18 cellular contexts compared by ENCODE assay signal in the genomic region with DNA sequence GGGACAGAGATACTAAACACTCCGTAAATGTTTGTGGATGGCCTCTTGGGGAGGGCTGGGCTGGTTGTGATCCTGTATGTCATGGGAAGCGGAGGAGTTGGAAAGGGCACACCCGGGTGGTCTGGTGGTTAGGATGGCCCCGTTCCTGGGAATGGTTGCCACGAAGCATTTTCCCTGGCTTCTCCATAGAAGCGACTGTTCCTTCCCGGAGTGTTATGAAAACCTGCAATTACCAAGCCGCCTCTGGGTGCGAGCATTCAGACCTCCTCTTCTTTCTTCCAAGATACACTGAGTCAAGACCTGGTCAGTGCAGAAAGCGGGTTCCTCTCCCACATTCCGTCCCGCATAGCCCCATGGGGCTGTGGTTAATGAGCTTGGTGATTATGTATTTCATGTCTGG.
DNase-seq lines count a peak whose midpoint lies in the region; FAIRE-seq and TF ChIP-seq lines count a peak whose summit lies in the region.
"Had no signal": no experiment of that assay in that cellular context is flagged by ENCODE, and none has a peak within 500 bp of the region (broad histone marks: within the 10 kb centered on the region; RNA-seq: fewer than 3 reads in every experiment).

No MANE protein-coding gene starts in this region.

- H3K9me3 ChIP-seq in endodermal cell (ENCODE audit: control insufficient read depth, low read length) (no peaks in the 10 kb centered on the region), osteoblast (ENCODE audit: low read depth, low read length) (no peaks in the 10 kb centered on the region), small intestine (ENCODE audit: control insufficient read depth, low read depth) (no peaks in the 10 kb centered on the region)
- H3K9me3 ChIP-seq: A549, BE2C had no signal

- H3K36me3 ChIP-seq in endodermal cell (ENCODE audit: control insufficient read depth, insufficient read depth, low read length), result no peaks in the 10 kb centered on the region
- H3K36me3 ChIP-seq in osteoblast (ENCODE audit: insufficient read depth, low read length), result no peaks in the 10 kb centered on the region
- no peaks in the 10 kb centered on the region for H3K36me3 ChIP-seq in small intestine (ENCODE audit: control insufficient read depth in 2 of 2, insufficient read depth in 2 of 2, low read length in 2 of 2)
- H3K36me3 ChIP-seq: BE2C had no signal

- H3K27me3 Mint-ChIP-seq in endodermal cell (ENCODE audit: insufficient read depth) (no peaks in the 10 kb centered on the region), glutamatergic neuron (ENCODE audit: unreplicated experiment) (peaks cover 16% of the 10 kb centered on the region)

- 91 to 100% methylated on average over 6 to 12 of the region's 12 CpGs for WGBS in endodermal cell (ENCODE audit: insufficient coverage in 1 of 2, insufficient read length in 1 of 2), 2 experiments
- WGBS in small intestine, 3 donors, result 89 to 96% (median 91%) methylated on average over 12 of the region's 12 CpGs

- peaks cover 21% of the 10 kb centered on the region for H3K4me1 Mint-ChIP-seq in endodermal cell
- peaks cover 28% of the 10 kb centered on the region for H3K4me1 Mint-ChIP-seq in glutamatergic neuron (ENCODE audit: low read depth, unreplicated experiment)

- TF ChIP-seq CTCF in RWPE1 (conservative IDR thresholded peaks at IDR 0.05; ENCODE audit: low read depth) (no peak), endodermal cell (conservative IDR thresholded peaks at IDR 0.05) (no peak), osteoblast (IDR thresholded peaks at IDR 0.05; ENCODE audit: extremely low read depth, low read depth, low read length) (no peak), glutamatergic neuron (IDR thresholded peaks at IDR 0.05; ENCODE audit: partially characterized antibody, unreplicated experiment) (no peak)

- peaks cover 4% of the 10 kb centered on the region for H4K20me1 ChIP-seq in osteoblast (ENCODE audit: insufficient read depth, low read length)

- H3K27me3 ChIP-seq in endodermal cell (ENCODE audit: control insufficient read depth, insufficient read depth, low read length, poor library complexity, severe bottlenecking), result no peaks in the 10 kb centered on the region
- H3K27me3 ChIP-seq in osteoblast (ENCODE audit: insufficient read depth, low read length), result no peaks in the 10 kb centered on the region
- no peaks in the 10 kb centered on the region for H3K27me3 ChIP-seq in small intestine (ENCODE audit: control insufficient read depth in 2 of 2, insufficient read depth in 2 of 2, low read length in 2 of 2)
- H3K27me3 ChIP-seq: BE2C had no signal

- POLR2A ChIA-PET in RWPE1 (lab: Yijun Ruan, JAX; ENCODE audit: low non-redundant PET), result no interaction called here

- no peak overlapping the region for H3K4me3 Mint-ChIP-seq in endodermal cell
- H3K4me3 Mint-ChIP-seq in glutamatergic neuron (ENCODE audit: unreplicated experiment), result no peak overlapping the region
- H3K4me3 Mint-ChIP-seq: CD8-positive, alpha-beta T cell; GM23338 had no signal

- H3K9me3 Mint-ChIP-seq in endodermal cell, result no peaks in the 10 kb centered on the region
- peaks cover 5% of the 10 kb centered on the region for H3K9me3 Mint-ChIP-seq in glutamatergic neuron (ENCODE audit: unreplicated experiment)
- H3K9me3 Mint-ChIP-seq: CD14-positive monocyte; CD8-positive, alpha-beta T cell; GM23338 had no signal

- peak overlapping the region; percentile 40 for H3K4me2 ChIP-seq in osteoblast (ENCODE audit: insufficient read depth, low read length)
- H3K4me2 ChIP-seq: A549, GM23338 had no signal

- peaks cover 6% of the 10 kb centered on the region for H3K79me2 ChIP-seq in osteoblast (ENCODE audit: insufficient read depth, low read length)

- H3K27ac ChIP-seq in RWPE1, result peak overlapping the region; percentile 52
- H3K27ac ChIP-seq in endodermal cell (ENCODE audit: low read depth, low read length), result no peak overlapping the region
- H3K27ac ChIP-seq in osteoblast (ENCODE audit: low read depth, low read length), result peak overlapping the region; percentile 75
- H3K27ac ChIP-seq in small intestine (ENCODE audit: low read depth in 1 of 2, low read length in 1 of 2), result no peak overlapping the region
- H3K27ac ChIP-seq: A549 had no signal

- no peak for DNase-seq in RWPE1 (ENCODE audit: low spot score)
- no peak for DNase-seq in endodermal cell
- peak; percentile 88 for DNase-seq in osteoblast (ENCODE audit: insufficient read length, low spot score, missing footprints)
- no peak for DNase-seq in small intestine
- no peak for DNase-seq in glutamatergic neuron
- DNase-seq in NCI-H2081 (lab: John Stamatoyannopoulos, UW), result no peak
- DNase-seq in NK-92 treated with Interleukin-12 subunit alpha and Interleukin-12 subunit beta, amount 100 ng/mL, for 24 hours (lab: John Stamatoyannopoulos, UW), result no peak
- DNase-seq: BE2C; CD8-positive, alpha-beta T cell; COR-L47; DND-41; H7 had no signal

- no peak for FAIRE-seq in small intestine (lab: Jason Lieb, UNC)
- FAIRE-seq: A549, D721Med, HepG2, HTR-8/SVneo had no signal

- H3K4me1 ChIP-seq in endodermal cell (ENCODE audit: control insufficient read depth, insufficient read depth, low read length), result peaks cover 5% of the 10 kb centered on the region
- H3K4me1 ChIP-seq in osteoblast (ENCODE audit: insufficient read depth, low read length), result peaks cover 61% of the 10 kb centered on the region
- no peaks in the 10 kb centered on the region for H3K4me1 ChIP-seq in small intestine (ENCODE audit: control insufficient read depth in 2 of 2, insufficient read depth in 1 of 2, low read depth in 1 of 2, low read length in 1 of 2)
- H3K4me1 ChIP-seq: A549, BE2C had no signal

- CTCF ChIA-PET in RWPE1 (lab: Yijun Ruan, JAX), result no interaction called here

- H3K27ac Mint-ChIP-seq in endodermal cell (peak overlapping the region; percentile 28), glutamatergic neuron (ENCODE audit: unreplicated experiment) (no peak overlapping the region)
- H3K27ac Mint-ChIP-seq: CD8-positive, alpha-beta T cell; GM23338 had no signal

- H2AFZ ChIP-seq in osteoblast (ENCODE audit: low read length), result no peak overlapping the region
- H2AFZ ChIP-seq: GM23338 had no signal

- H3K9ac ChIP-seq in endodermal cell (ENCODE audit: extremely low read depth, low read length, poor library complexity, severe bottlenecking), result no peak overlapping the region

- H3K36me3 Mint-ChIP-seq in endodermal cell (ENCODE audit: low read depth) (no peaks in the 10 kb centered on the region), glutamatergic neuron (ENCODE audit: unreplicated experiment) (peaks cover 10% of the 10 kb centered on the region)
- H3K36me3 Mint-ChIP-seq: CD8-positive, alpha-beta T cell had no signal

- H3K4me3 ChIP-seq in endodermal cell (ENCODE audit: low read length), result no peak overlapping the region
- H3K4me3 ChIP-seq in osteoblast (ENCODE audit: insufficient read depth, low read length), result peak overlapping the region; percentile 17
- H3K4me3 ChIP-seq in small intestine (ENCODE audit: low read depth in 1 of 2, low read length in 2 of 2), result no peak overlapping the region
- H3K4me3 ChIP-seq: A549, GM23338 had no signal

Comparison
In these comparisons a context has a peak if more than half of its experiments do, and no peak if none do; other contexts are left out.
1. H3K27ac ChIP-seq: peak in RWPE1 (single experiment) and osteoblast (single experiment); none in endodermal cell (single experiment) and small intestine (0 of 2).